In genomic region chr20:18654448-18654773, GRCh38 we compare ENCODE assay signal across 9 cellular contexts.
"Had no signal": no experiment of that assay in that cellular context is flagged by ENCODE, and none has a peak within 500 bp of the region (broad histone marks: within the 10 kb centered on the region; RNA-seq: fewer than 3 reads in every experiment).

No MANE protein-coding gene starts in this region.

- ATAC-seq: HCT116, K562 had no signal

- H2AFZ ChIP-seq: GM23248 had no signal

- H3K36me3 ChIP-seq: HAP-1 had no signal

- H3K4me3 ChIP-seq: GM23248, HAP-1, K562 had no signal

- FAIRE-seq: K562 had no signal

- DNase-seq: GM23248, GOT3, H7, HFFc6, IMR-90 had no signal

- H3K27ac ChIP-seq: GM23248, HL-60 had no signal

- H3K9me3 ChIP-seq: HAP-1 had no signal

- H3K9ac ChIP-seq: GM23248 had no signal

- H3K4me1 ChIP-seq: HAP-1 had no signal
